Comparison of ENCODE assay signal across 1 cellular context in the genomic region with DNA sequence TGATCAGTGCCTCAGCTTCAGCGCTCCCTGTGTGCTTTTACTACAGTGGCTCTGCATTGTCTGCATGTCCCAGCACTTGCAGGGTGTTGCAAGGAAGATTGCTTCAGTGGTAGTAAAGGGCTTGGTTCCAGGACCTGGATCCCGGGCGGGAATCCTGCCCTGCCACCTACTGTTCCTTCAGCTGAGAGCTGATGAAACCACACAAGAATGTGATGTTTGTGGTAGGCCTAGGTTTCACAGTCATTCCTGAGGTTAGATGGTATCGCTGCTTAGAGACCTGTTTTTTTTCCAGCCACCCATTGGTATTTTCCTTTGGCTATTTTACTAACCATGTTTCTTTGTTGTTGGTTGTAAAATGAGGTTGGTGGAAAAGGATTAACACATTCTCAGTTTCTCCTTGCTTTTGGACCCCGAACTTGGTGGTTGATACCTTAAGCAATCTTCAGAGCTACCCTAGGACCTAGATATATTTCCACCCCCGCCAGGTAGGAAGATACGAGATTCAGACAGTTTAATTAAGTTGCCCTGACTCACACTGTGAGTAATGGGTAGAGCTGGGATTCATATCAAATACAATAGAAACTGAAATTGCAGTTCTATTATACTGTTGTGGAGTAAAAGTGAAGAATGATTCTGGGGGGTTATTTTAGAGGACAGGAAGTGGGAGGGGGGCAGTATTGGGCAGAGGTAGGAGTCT.
TF ChIP-seq lines count a peak whose summit lies in the region.

No MANE protein-coding gene starts in this region.

TF ChIP-seq in HepG2, 621 proteins besides CTCF, POLR2A, EP300 and RAD21 (continued from another document and continues in another):
- TF ChIP-seq, protein P1, sequence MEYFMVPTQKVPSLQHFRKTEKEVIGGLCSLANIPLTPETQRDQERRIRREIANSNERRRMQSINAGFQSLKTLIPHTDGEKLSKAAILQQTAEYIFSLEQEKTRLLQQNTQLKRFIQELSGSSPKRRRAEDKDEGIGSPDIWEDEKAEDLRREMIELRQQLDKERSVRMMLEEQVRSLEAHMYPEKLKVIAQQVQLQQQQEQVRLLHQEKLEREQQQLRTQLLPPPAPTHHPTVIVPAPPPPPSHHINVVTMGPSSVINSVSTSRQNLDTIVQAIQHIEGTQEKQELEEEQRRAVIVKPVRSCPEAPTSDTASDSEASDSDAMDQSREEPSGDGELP (IDR thresholded peaks at IDR 0.05; ENCODE audit: borderline replicate concordance, low read depth), result peak; percentile 74; the same call in 1 of the 2 replicates
- TF ChIP-seq FOXA3 (CRISPR knock-in tag; IDR thresholded peaks at IDR 0.05) (peak; percentile 15; the same call in 1 of the 2 replicates), PITX1 (CRISPR knock-in tag; IDR thresholded peaks at IDR 0.05) (no peak), STAG1 (CRISPR knock-in tag; IDR thresholded peaks at IDR 0.05) (peak; percentile 52), GATAD2A (CRISPR knock-in tag; IDR thresholded peaks at IDR 0.05) (peak; percentile 40; the same call in 1 of the 2 replicates), ZFX (CRISPR knock-in tag; IDR thresholded peaks at IDR 0.05; ENCODE audit: low read depth) (peak; percentile 38; the same call in 1 of the 2 replicates), ZNF337 (CRISPR knock-in tag; IDR thresholded peaks at IDR 0.05; ENCODE audit: borderline replicate concordance, low read depth) (no peak), U2AF1 (optimal IDR thresholded peaks at IDR 0.05; ENCODE audit: low read depth, low read length) (no peak), CBX5 (CRISPR knock-in tag; IDR thresholded peaks at IDR 0.05; ENCODE audit: borderline replicate concordance) (peak; percentile 16; the same call in 1 of the 2 replicates), ZNF143 (CRISPR knock-in tag; IDR thresholded peaks at IDR 0.05) (no peak), SP5 (CRISPR knock-in tag; IDR thresholded peaks at IDR 0.05; ENCODE audit: borderline replicate concordance, low read depth) (no peak), MAFF (IDR thresholded peaks at IDR 0.05; ENCODE audit: low read depth, low read length) (no peak), RBAK (CRISPR knock-in tag; IDR thresholded peaks at IDR 0.05) (no peak), ZNF790 (CRISPR knock-in tag; IDR thresholded peaks at IDR 0.05; ENCODE audit: borderline replicate concordance) (no peak), MYC (CRISPR knock-in tag; IDR thresholded peaks at IDR 0.05; ENCODE audit: borderline replicate concordance) (no peak), CEBPB (IDR thresholded peaks at IDR 0.05; ENCODE audit: borderline replicate concordance, low read depth, low read length) (peak; percentile 87), ZNF274 (CRISPR knock-in tag; IDR thresholded peaks at IDR 0.05) (no peak), ZNF775 (CRISPR knock-in tag; IDR thresholded peaks at IDR 0.05; ENCODE audit: borderline replicate concordance) (no peak), ZNF589 (CRISPR knock-in tag; conservative IDR thresholded peaks at IDR 0.05) (no peak), WIZ (CRISPR knock-in tag; IDR thresholded peaks at IDR 0.05) (no peak), CEBPG (CRISPR knock-in tag; IDR thresholded peaks at IDR 0.05) (peak; percentile 72), ZNF564 (CRISPR knock-in tag; IDR thresholded peaks at IDR 0.05) (no peak), ZNF232 (CRISPR knock-in tag; IDR thresholded peaks at IDR 0.05; ENCODE audit: borderline replicate concordance) (no peak), NRL (CRISPR knock-in tag; IDR thresholded peaks at IDR 0.05; ENCODE audit: borderline replicate concordance) (no peak), PAWR (CRISPR knock-in tag; IDR thresholded peaks at IDR 0.05; ENCODE audit: borderline replicate concordance) (no peak), FOXP1 (IDR thresholded peaks at IDR 0.05) (no peak), FOXP1 (CRISPR knock-in tag; IDR thresholded peaks at IDR 0.05) (no peak), ZNF326 (CRISPR knock-in tag; IDR thresholded peaks at IDR 0.05; ENCODE audit: borderline replicate concordance) (no peak), ZNF552 (CRISPR knock-in tag; IDR thresholded peaks at IDR 0.05; ENCODE audit: borderline replicate concordance) (no peak), SOX13 (IDR thresholded peaks at IDR 0.05) (no peak), SOX13 (CRISPR knock-in tag; conservative IDR thresholded peaks at IDR 0.05 in 1 of 2, IDR thresholded peaks at IDR 0.05 in 1 of 2) (peak in 1 of 2 experiments; percentile 30; a peak in 1 of 4 replicates)
- TF ChIP-seq, protein P2, sequence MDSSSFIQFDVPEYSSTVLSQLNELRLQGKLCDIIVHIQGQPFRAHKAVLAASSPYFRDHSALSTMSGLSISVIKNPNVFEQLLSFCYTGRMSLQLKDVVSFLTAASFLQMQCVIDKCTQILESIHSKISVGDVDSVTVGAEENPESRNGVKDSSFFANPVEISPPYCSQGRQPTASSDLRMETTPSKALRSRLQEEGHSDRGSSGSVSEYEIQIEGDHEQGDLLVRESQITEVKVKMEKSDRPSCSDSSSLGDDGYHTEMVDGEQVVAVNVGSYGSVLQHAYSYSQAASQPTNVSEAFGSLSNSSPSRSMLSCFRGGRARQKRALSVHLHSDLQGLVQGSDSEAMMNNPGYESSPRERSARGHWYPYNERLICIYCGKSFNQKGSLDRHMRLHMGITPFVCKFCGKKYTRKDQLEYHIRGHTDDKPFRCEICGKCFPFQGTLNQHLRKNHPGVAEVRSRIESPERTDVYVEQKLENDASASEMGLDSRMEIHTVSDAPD (CRISPR knock-in tag; IDR thresholded peaks at IDR 0.05), result no peak
- TF ChIP-seq, protein P3, sequence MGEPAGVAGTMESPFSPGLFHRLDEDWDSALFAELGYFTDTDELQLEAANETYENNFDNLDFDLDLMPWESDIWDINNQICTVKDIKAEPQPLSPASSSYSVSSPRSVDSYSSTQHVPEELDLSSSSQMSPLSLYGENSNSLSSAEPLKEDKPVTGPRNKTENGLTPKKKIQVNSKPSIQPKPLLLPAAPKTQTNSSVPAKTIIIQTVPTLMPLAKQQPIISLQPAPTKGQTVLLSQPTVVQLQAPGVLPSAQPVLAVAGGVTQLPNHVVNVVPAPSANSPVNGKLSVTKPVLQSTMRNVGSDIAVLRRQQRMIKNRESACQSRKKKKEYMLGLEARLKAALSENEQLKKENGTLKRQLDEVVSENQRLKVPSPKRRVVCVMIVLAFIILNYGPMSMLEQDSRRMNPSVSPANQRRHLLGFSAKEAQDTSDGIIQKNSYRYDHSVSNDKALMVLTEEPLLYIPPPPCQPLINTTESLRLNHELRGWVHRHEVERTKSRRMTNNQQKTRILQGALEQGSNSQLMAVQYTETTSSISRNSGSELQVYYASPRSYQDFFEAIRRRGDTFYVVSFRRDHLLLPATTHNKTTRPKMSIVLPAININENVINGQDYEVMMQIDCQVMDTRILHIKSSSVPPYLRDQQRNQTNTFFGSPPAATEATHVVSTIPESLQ (CRISPR knock-in tag; conservative IDR thresholded peaks at IDR 0.05), result no peak
- TF ChIP-seq, protein P4, sequence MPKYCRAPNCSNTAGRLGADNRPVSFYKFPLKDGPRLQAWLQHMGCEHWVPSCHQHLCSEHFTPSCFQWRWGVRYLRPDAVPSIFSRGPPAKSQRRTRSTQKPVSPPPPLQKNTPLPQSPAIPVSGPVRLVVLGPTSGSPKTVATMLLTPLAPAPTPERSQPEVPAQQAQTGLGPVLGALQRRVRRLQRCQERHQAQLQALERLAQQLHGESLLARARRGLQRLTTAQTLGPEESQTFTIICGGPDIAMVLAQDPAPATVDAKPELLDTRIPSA (CRISPR knock-in tag; IDR thresholded peaks at IDR 0.05; ENCODE audit: borderline replicate concordance), result no peak
- TF ChIP-seq, protein P5, sequence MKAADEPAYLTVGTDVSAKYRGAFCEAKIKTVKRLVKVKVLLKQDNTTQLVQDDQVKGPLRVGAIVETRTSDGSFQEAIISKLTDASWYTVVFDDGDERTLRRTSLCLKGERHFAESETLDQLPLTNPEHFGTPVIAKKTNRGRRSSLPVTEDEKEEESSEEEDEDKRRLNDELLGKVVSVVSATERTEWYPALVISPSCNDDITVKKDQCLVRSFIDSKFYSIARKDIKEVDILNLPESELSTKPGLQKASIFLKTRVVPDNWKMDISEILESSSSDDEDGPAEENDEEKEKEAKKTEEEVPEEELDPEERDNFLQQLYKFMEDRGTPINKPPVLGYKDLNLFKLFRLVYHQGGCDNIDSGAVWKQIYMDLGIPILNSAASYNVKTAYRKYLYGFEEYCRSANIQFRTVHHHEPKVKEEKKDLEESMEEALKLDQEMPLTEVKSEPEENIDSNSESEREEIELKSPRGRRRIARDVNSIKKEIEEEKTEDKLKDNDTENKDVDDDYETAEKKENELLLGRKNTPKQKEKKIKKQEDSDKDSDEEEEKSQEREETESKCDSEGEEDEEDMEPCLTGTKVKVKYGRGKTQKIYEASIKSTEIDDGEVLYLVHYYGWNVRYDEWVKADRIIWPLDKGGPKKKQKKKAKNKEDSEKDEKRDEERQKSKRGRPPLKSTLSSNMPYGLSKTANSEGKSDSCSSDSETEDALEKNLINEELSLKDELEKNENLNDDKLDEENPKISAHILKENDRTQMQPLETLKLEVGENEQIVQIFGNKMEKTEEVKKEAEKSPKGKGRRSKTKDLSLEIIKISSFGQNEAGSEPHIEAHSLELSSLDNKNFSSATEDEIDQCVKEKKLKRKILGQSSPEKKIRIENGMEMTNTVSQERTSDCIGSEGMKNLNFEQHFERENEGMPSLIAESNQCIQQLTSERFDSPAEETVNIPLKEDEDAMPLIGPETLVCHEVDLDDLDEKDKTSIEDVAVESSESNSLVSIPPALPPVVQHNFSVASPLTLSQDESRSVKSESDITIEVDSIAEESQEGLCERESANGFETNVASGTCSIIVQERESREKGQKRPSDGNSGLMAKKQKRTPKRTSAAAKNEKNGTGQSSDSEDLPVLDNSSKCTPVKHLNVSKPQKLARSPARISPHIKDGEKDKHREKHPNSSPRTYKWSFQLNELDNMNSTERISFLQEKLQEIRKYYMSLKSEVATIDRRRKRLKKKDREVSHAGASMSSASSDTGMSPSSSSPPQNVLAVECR (CRISPR knock-in tag; IDR thresholded peaks at IDR 0.05; ENCODE audit: borderline replicate concordance), result no peak
- TF ChIP-seq, protein P6, sequence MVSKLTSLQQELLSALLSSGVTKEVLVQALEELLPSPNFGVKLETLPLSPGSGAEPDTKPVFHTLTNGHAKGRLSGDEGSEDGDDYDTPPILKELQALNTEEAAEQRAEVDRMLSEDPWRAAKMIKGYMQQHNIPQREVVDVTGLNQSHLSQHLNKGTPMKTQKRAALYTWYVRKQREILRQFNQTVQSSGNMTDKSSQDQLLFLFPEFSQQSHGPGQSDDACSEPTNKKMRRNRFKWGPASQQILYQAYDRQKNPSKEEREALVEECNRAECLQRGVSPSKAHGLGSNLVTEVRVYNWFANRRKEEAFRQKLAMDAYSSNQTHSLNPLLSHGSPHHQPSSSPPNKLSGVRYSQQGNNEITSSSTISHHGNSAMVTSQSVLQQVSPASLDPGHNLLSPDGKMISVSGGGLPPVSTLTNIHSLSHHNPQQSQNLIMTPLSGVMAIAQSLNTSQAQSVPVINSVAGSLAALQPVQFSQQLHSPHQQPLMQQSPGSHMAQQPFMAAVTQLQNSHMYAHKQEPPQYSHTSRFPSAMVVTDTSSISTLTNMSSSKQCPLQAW (CRISPR knock-in tag; IDR thresholded peaks at IDR 0.05), result no peak
- TF ChIP-seq, protein P7, sequence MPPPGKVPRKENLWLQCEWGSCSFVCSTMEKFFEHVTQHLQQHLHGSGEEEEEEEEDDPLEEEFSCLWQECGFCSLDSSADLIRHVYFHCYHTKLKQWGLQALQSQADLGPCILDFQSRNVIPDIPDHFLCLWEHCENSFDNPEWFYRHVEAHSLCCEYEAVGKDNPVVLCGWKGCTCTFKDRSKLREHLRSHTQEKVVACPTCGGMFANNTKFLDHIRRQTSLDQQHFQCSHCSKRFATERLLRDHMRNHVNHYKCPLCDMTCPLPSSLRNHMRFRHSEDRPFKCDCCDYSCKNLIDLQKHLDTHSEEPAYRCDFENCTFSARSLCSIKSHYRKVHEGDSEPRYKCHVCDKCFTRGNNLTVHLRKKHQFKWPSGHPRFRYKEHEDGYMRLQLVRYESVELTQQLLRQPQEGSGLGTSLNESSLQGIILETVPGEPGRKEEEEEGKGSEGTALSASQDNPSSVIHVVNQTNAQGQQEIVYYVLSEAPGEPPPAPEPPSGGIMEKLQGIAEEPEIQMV (CRISPR knock-in tag; IDR thresholded peaks at IDR 0.05; ENCODE audit: low read depth), result no peak
- TF ChIP-seq, protein P8, sequence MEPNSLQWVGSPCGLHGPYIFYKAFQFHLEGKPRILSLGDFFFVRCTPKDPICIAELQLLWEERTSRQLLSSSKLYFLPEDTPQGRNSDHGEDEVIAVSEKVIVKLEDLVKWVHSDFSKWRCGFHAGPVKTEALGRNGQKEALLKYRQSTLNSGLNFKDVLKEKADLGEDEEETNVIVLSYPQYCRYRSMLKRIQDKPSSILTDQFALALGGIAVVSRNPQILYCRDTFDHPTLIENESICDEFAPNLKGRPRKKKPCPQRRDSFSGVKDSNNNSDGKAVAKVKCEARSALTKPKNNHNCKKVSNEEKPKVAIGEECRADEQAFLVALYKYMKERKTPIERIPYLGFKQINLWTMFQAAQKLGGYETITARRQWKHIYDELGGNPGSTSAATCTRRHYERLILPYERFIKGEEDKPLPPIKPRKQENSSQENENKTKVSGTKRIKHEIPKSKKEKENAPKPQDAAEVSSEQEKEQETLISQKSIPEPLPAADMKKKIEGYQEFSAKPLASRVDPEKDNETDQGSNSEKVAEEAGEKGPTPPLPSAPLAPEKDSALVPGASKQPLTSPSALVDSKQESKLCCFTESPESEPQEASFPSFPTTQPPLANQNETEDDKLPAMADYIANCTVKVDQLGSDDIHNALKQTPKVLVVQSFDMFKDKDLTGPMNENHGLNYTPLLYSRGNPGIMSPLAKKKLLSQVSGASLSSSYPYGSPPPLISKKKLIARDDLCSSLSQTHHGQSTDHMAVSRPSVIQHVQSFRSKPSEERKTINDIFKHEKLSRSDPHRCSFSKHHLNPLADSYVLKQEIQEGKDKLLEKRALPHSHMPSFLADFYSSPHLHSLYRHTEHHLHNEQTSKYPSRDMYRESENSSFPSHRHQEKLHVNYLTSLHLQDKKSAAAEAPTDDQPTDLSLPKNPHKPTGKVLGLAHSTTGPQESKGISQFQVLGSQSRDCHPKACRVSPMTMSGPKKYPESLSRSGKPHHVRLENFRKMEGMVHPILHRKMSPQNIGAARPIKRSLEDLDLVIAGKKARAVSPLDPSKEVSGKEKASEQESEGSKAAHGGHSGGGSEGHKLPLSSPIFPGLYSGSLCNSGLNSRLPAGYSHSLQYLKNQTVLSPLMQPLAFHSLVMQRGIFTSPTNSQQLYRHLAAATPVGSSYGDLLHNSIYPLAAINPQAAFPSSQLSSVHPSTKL (CRISPR knock-in tag; IDR thresholded peaks at IDR 0.05), result 0 out of 2 replicates have a peak, but pooled peaks have one; percentile 44
- TF ChIP-seq, protein P9, sequence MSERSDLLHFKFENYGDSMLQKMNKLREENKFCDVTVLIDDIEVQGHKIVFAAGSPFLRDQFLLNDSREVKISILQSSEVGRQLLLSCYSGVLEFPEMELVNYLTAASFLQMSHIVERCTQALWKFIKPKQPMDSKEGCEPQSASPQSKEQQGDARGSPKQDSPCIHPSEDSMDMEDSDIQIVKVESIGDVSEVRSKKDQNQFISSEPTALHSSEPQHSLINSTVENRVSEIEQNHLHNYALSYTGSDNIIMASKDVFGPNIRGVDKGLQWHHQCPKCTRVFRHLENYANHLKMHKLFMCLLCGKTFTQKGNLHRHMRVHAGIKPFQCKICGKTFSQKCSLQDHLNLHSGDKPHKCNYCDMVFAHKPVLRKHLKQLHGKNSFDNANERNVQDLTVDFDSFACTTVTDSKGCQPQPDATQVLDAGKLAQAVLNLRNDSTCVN (CRISPR knock-in tag; IDR thresholded peaks at IDR 0.05; ENCODE audit: borderline replicate concordance), result no peak
- TF ChIP-seq, protein P10, sequence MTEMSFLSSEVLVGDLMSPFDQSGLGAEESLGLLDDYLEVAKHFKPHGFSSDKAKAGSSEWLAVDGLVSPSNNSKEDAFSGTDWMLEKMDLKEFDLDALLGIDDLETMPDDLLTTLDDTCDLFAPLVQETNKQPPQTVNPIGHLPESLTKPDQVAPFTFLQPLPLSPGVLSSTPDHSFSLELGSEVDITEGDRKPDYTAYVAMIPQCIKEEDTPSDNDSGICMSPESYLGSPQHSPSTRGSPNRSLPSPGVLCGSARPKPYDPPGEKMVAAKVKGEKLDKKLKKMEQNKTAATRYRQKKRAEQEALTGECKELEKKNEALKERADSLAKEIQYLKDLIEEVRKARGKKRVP (CRISPR knock-in tag; IDR thresholded peaks at IDR 0.05), result peak in 1 of 2 experiments; percentile 89; a peak in 2 of 4 replicates
